10 cellular contexts compared by ENCODE assay signal in the genomic region with DNA sequence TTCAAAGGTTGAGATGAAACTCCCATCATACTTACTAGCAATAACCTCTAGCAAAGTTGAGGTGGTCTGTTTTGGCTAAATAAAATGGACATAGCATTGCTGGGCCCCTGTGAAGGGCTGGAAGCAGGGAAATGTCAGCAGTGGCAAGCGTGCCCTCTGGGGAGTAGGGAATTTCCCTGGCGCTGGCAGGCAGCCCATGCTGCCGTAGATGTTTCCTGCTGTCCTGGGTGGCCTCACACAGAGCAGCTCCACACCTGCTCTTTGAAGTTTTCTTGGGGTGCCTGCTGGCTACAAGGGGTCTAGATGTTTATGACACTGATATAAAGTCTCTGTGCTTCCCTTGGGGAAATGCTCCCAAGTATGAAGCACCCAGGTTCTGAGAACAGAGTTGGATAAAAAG. TPM values are rescaled to one million over a fixed set of nuclear protein-coding genes. Genes with fewer than 3 reads are reported as not detected.
DNase-seq lines count a peak whose midpoint lies in the region; ATAC-seq and TF ChIP-seq lines count a peak whose summit lies in the region.
"Had no signal": no experiment of that assay in that cellular context is flagged by ENCODE, and none has a peak within 500 bp of the region (broad histone marks: within the 10 kb centered on the region; RNA-seq: fewer than 3 reads in every experiment).

No MANE protein-coding gene starts in this region.

- H3K36me3 Mint-ChIP-seq in activated T-cell treated with anti-CD3 and anti-CD28 coated beads, Interleukin-2, amount 50 U/mL, for 24 hours (ENCODE audit: low read depth) = peaks cover 2% of the 10 kb centered on the region
- H3K36me3 Mint-ChIP-seq in stimulated activated naive CD8-positive, alpha-beta T cell treated with anti-CD3 and anti-CD28 coated beads, Interleukin-15, Interleukin-2, amounts not matched to agents 100 ng/mL and 50 ng/mL, for 24 hours (ENCODE audit: low read depth) = peaks cover 9% of the 10 kb centered on the region

- H3K4me3 ChIP-seq in esophagus muscularis mucosa = no peak overlapping the region

- H3K27ac Mint-ChIP-seq in activated T-cell treated with anti-CD3 and anti-CD28 coated beads, Interleukin-2, amount 50 U/mL, for 24 hours = peak overlapping the region; percentile 65
- H3K27ac Mint-ChIP-seq in stimulated activated naive CD8-positive, alpha-beta T cell treated with anti-CD3 and anti-CD28 coated beads, Interleukin-15, Interleukin-2, amounts not matched to agents 100 ng/mL and 50 ng/mL, for 24 hours = peak overlapping the region; percentile 84

- no peak for DNase-seq in activated T-cell treated with anti-CD3 and anti-CD28 coated beads, Interleukin-2, amount 50 U/mL, for 24 hours
- DNase-seq in activated T-cell treated with anti-CD3 and anti-CD28 coated beads for 4 hours (no peak), RWPE1 (ENCODE audit: low spot score) (peak; percentile 46), esophagus muscularis mucosa (ENCODE audit: extremely low spot score) (no peak), iPS-NIHi7 (ENCODE audit: extremely low spot score) (no peak)
- DNase-seq: activated gamma-delta T cell, foreskin melanocyte had no signal

- intact Hi-C loops in esophagus muscularis mucosa (cut with DNase I) = no loop called here

- H3K27ac ChIP-seq in RWPE1 = peak overlapping the region; percentile 7; the same call in 1 of the 2 replicates
- H3K27ac ChIP-seq in esophagus muscularis mucosa (replicated peaks in 1 of 4) = peak overlapping the region in 3 of 4 donors; percentile 13 to 54 (median 36)

- ATAC-seq in GM21825 (IDR thresholded peaks at IDR 0.05; ENCODE audit: unreplicated experiment) (no peak), HG03439 (IDR thresholded peaks at IDR 0.05; ENCODE audit: unreplicated experiment) (no peak)

- TF ChIP-seq POLR2A in esophagus muscularis mucosa (IDR thresholded peaks at IDR 0.05; ENCODE audit: low read depth) = no peak

- no peaks in the 10 kb centered on the region for H3K27me3 Mint-ChIP-seq in activated T-cell treated with anti-CD3 and anti-CD28 coated beads, Interleukin-2, amount 50 U/mL, for 24 hours
- H3K27me3 Mint-ChIP-seq in stimulated activated naive CD8-positive, alpha-beta T cell treated with anti-CD3 and anti-CD28 coated beads, Interleukin-15, Interleukin-2, amounts not matched to agents 100 ng/mL and 50 ng/mL, for 24 hours = no peaks in the 10 kb centered on the region

- POLR2A ChIA-PET in RWPE1 (lab: Yijun Ruan, JAX; ENCODE audit: low non-redundant PET) = no interaction called here

- CTCF ChIA-PET in RWPE1 (lab: Yijun Ruan, JAX) = interaction anchor here (1.3 kb wide), 1 partner anchor 13 kb away, joined by 3 read pairs; no protein-coding TSS in a partner anchor

- H3K9me3 Mint-ChIP-seq in activated T-cell treated with anti-CD3 and anti-CD28 coated beads, Interleukin-2, amount 50 U/mL, for 24 hours = peaks cover 2% of the 10 kb centered on the region
- H3K9me3 Mint-ChIP-seq in stimulated activated naive CD8-positive, alpha-beta T cell treated with anti-CD3 and anti-CD28 coated beads, Interleukin-15, Interleukin-2, amounts not matched to agents 100 ng/mL and 50 ng/mL, for 24 hours = no peaks in the 10 kb centered on the region

- TF ChIP-seq EP300 in esophagus muscularis mucosa (IDR thresholded peaks at IDR 0.05) = no peak

- TF ChIP-seq CTCF in RWPE1 (conservative IDR thresholded peaks at IDR 0.05; ENCODE audit: low read depth) = no peak
- no peak for TF ChIP-seq CTCF in esophagus muscularis mucosa (IDR thresholded peaks at IDR 0.05)

- H3K4me1 Mint-ChIP-seq in activated T-cell treated with anti-CD3 and anti-CD28 coated beads, Interleukin-2, amount 50 U/mL, for 24 hours (ENCODE audit: low read depth) = peaks cover 71% of the 10 kb centered on the region
- peaks cover 78% of the 10 kb centered on the region for H3K4me1 Mint-ChIP-seq in stimulated activated naive CD8-positive, alpha-beta T cell treated with anti-CD3 and anti-CD28 coated beads, Interleukin-15, Interleukin-2, amounts not matched to agents 100 ng/mL and 50 ng/mL, for 24 hours (ENCODE audit: low read depth)

- H3K27me3 ChIP-seq in esophagus muscularis mucosa = no peaks in the 10 kb centered on the region

- H3K4me3 Mint-ChIP-seq in activated T-cell treated with anti-CD3 and anti-CD28 coated beads, Interleukin-2, amount 50 U/mL, for 24 hours = peak overlapping the region; percentile 45
- H3K4me3 Mint-ChIP-seq in stimulated activated naive CD8-positive, alpha-beta T cell treated with anti-CD3 and anti-CD28 coated beads, Interleukin-15, Interleukin-2, amounts not matched to agents 100 ng/mL and 50 ng/mL, for 24 hours = peak overlapping the region; percentile 66

- H3K9me3 ChIP-seq in esophagus muscularis mucosa = no peaks in the 10 kb centered on the region

- H3K36me3 ChIP-seq in esophagus muscularis mucosa = peaks cover 0 to 8% (median 4%) of the 10 kb centered on the region in 4 donors

- 20% methylated on average over 3 of the region's 3 CpGs for whole genome bisulfite sequencing in esophagus muscularis mucosa

- H3K4me1 ChIP-seq in esophagus muscularis mucosa = peaks cover 62 to 94% (median 86%) of the 10 kb centered on the region in 4 donors

RNA-seq across cellular contexts. Expression of a gene that starts 30.2 kb away (rescaled TPM):
- total RNA-seq in esophagus muscularis mucosa = 100 to 1,000 TPM; 107 to 231 (median 201) TPM
